Comparison of ENCODE assay signal across 11 cellular contexts in genomic region chr12:104463371-104463770, GRCh38. TPM values are rescaled to one million over a fixed set of nuclear protein-coding genes. Genes with fewer than 3 reads are reported as not detected.
A peak's percentile ranks its signal among the peaks of the same experiment; 100 is the strongest.
DNase-seq lines count a peak whose midpoint lies in the region; ATAC-seq, FAIRE-seq and TF ChIP-seq lines count a peak whose summit lies in the region.
"Had no signal": no experiment of that assay in that cellular context is flagged by ENCODE, and none has a peak within 500 bp of the region (broad histone marks: within the 10 kb centered on the region; RNA-seq: fewer than 3 reads in every experiment).

No MANE protein-coding gene starts in this region.

- H3K27ac ChIP-seq in A549 (no peak overlapping the region; a peak in 1 of 6 replicates), PC-9 (peak overlapping the region; percentile 13; the same call in 1 of the 2 replicates), A673 (ENCODE audit: low read depth, low read length, poor library complexity, severe bottlenecking) (no peak overlapping the region)

- intact Hi-C loops in PC-9 (cut with micrococcal nuclease; ENCODE audit: unreplicated experiment) = no loop called here
- intact Hi-C loops in A673 (cut with micrococcal nuclease; ENCODE audit: unreplicated experiment) = no loop called here

- H3K79me2 ChIP-seq in PC-9 (ENCODE audit: low read depth) = peaks cover 98% of the 10 kb centered on the region

- H3K4me1 Mint-ChIP-seq in immature natural killer cell = peaks cover 92 to 97% of the 10 kb centered on the region in 2 donors

- no peak for ATAC-seq in A549
- ATAC-seq in GM21423 (IDR thresholded peaks at IDR 0.05; ENCODE audit: unreplicated experiment) = no peak

- H2AFZ ChIP-seq in PC-9 = no peak overlapping the region

- H3K9me2 ChIP-seq in PC-9 (ENCODE audit: insufficient read depth) = no peaks in the 10 kb centered on the region

- peaks cover 0 to 4% (median 3%) of the 10 kb centered on the region in 3 donors for H3K36me3 Mint-ChIP-seq in immature natural killer cell

- peaks cover 29% of the 10 kb centered on the region for H3K4me1 ChIP-seq in A549
- peaks cover 57% of the 10 kb centered on the region for H3K4me1 ChIP-seq in PC-9 (replicated peaks; ENCODE audit: insufficient read depth)
- peaks cover under 1% of the 10 kb centered on the region for H3K4me1 ChIP-seq in A673 (ENCODE audit: insufficient read depth, low read length, poor library complexity, severe bottlenecking)

- H3K27ac Mint-ChIP-seq in immature natural killer cell = peak overlapping the region; percentile 90 to 98 (median 96)

- no peak for TF ChIP-seq RAD21 in A549 (conservative IDR thresholded peaks at IDR 0.05 in 1 of 2, IDR thresholded peaks at IDR 0.05 in 1 of 2)

- CTCF ChIA-PET in A549 (lab: Yijun Ruan, JAX) = interaction anchor here (1.0 kb wide), 1 partner anchor 15 kb away, joined by 3 read pairs; no protein-coding TSS in a partner anchor
- CTCF ChIA-PET in PC-9 (lab: Charles Lee) = no interaction called here
- CTCF ChIA-PET in A673 (lab: Charles Lee) = no interaction called here

- no peak for TF ChIP-seq CTCF in A549 (IDR thresholded peaks at IDR 0.05)
- TF ChIP-seq CTCF in GM06990 (IDR thresholded peaks at IDR 0.05; ENCODE audit: insufficient read depth, low read length, poor library complexity, severe bottlenecking) = no peak
- TF ChIP-seq CTCF in PC-9 (conservative IDR thresholded peaks at IDR 0.05) = no peak
- no peak for TF ChIP-seq CTCF in A673 (conservative IDR thresholded peaks at IDR 0.05; ENCODE audit: low read depth, low read length)

- DNase-seq in A549 (ENCODE audit: low read depth in 1 of 2, low spot score in 1 of 2) (no peak), GM06990 (ENCODE audit: extremely low read depth, insufficient read length) (no peak), PC-9 (no peak), immature natural killer cell (no peak), retina (no peak), NCI-H510A (lab: John Stamatoyannopoulos, UW) (no peak), A673 (ENCODE audit: low spot score) (no peak)
- DNase-seq: Calu3, H7, NCI-H1105 had no signal

- peaks cover 2 to 4% (median 3%) of the 10 kb centered on the region in 3 donors for H3K27me3 Mint-ChIP-seq in immature natural killer cell (ENCODE audit: low read depth in 3 of 3)

- H3K9me3 Mint-ChIP-seq in immature natural killer cell = no peaks in the 10 kb centered on the region

- FAIRE-seq in A549 (lab: Jason Lieb, UNC) = no peak

- no peak for TF ChIP-seq POLR2A in A549 (IDR thresholded peaks at IDR 0.05; ENCODE audit: low read length)

- TF ChIP-seq EP300 in A549 (IDR thresholded peaks at IDR 0.05) = no peak

- H3K27me3 ChIP-seq in GM06990 (replicated peaks; ENCODE audit: control insufficient read depth, insufficient read depth, low read length) = no peaks in the 10 kb centered on the region
- no peaks in the 10 kb centered on the region for H3K27me3 ChIP-seq in PC-9 (ENCODE audit: insufficient read depth, low read depth)
- peaks cover 18% of the 10 kb centered on the region for H3K27me3 ChIP-seq in A673 (replicated peaks; ENCODE audit: insufficient read depth, low read depth, low read length, poor library complexity)

- POLR2A ChIA-PET in A549 (lab: Yijun Ruan, JAX) = no interaction called here
- POLR2A ChIA-PET in PC-9 (lab: Charles Lee; ENCODE audit: unreplicated experiment) = no interaction called here
- POLR2A ChIA-PET in A673 (lab: Charles Lee; ENCODE audit: low non-redundant PET) = no interaction called here

- H3K4me3 ChIP-seq in A549 = no peak overlapping the region
- peak overlapping the region; percentile 11; the same call in 1 of the 2 replicates for H3K4me3 ChIP-seq in GM06990 (replicated peaks; ENCODE audit: low read depth, low read length)
- no peak overlapping the region for H3K4me3 ChIP-seq in PC-9
- H3K4me3 ChIP-seq in A673 (ENCODE audit: low read depth, low read length, poor library complexity, severe bottlenecking) = no peak overlapping the region

- H3K36me3 ChIP-seq in GM06990 (ENCODE audit: control insufficient read depth, insufficient read depth, low read length) = no peaks in the 10 kb centered on the region
- H3K36me3 ChIP-seq in PC-9 (ENCODE audit: low read depth) = peaks cover 10% of the 10 kb centered on the region; the same call in 1 of the 2 replicates
- H3K36me3 ChIP-seq in A673 (ENCODE audit: insufficient read depth, low read length, poor library complexity, severe bottlenecking) = no peaks in the 10 kb centered on the region

- BruUV-seq in PC-9 (replicated peaks; lab: Mats Ljungman, UMichigan) (no TSS peak), A673 (replicated peaks; lab: Mats Ljungman, UMichigan) (no TSS peak)

- 0 out of 2 replicates have a peak, but pooled peaks cover 3% of the 10 kb centered on the region for H3F3A ChIP-seq in PC-9 (ENCODE audit: insufficient read depth, low read depth)

- WGBS in A549 (ENCODE audit: missing lambda C conversion rate) = 98% methylated on average over 1 of the region's 1 CpG

- H3K9me3 ChIP-seq in A549 = no peaks in the 10 kb centered on the region
- no peaks in the 10 kb centered on the region for H3K9me3 ChIP-seq in PC-9 (ENCODE audit: insufficient read depth, low read depth)
- no peaks in the 10 kb centered on the region for H3K9me3 ChIP-seq in A673 (ENCODE audit: low read depth, low read length, poor library complexity, severe bottlenecking)

- H3K4me2 ChIP-seq in A549 (peak overlapping the region; percentile 13; the same call in 2 of the 3 replicates), PC-9 (peak overlapping the region; percentile 15)

- peak overlapping the region; percentile 80 to 92 (median 89) for H3K4me3 Mint-ChIP-seq in immature natural killer cell

- H4K20me1 ChIP-seq in PC-9 (ENCODE audit: insufficient read depth) = peaks cover 42% of the 10 kb centered on the region

TF ChIP-seq in A549, 52 proteins besides CTCF, POLR2A, EP300 and RAD21:
- no peak for TF ChIP-seq GATA3 (IDR thresholded peaks at IDR 0.05; ENCODE audit: borderline replicate concordance)
- no peak for TF ChIP-seq CBX2 (IDR thresholded peaks at IDR 0.05; ENCODE audit: borderline replicate concordance, low read depth)
- no peak for TF ChIP-seq JUN (IDR thresholded peaks at IDR 0.05)
- no peak for TF ChIP-seq SREBF2 (IDR thresholded peaks at IDR 0.05)
- TF ChIP-seq ZNF302 (CRISPR knock-in tag; IDR thresholded peaks at IDR 0.05) = no peak
- no peak for TF ChIP-seq MAZ (IDR thresholded peaks at IDR 0.05; ENCODE audit: borderline replicate concordance, low read depth, low read length)
- TF ChIP-seq ELK1 (IDR thresholded peaks at IDR 0.05; ENCODE audit: low read depth, low read length) = no peak

RNA-seq across cellular contexts. Expression of gene CHST11, which starts 6.6 kb away (rescaled TPM):
- 21.8 and 24.0 TPM in 2 replicates for polyA plus RNA-seq in A549 (2011; rRNA removed)
- polyA plus RNA-seq in A549 (2012; cell fraction: cytosol; rRNA removed) = 56.7 and 58.5 TPM in 2 replicates
- 68.8 and 95.1 TPM in 2 replicates for polyA plus RNA-seq in A549 (2012; cell fraction: nucleus; rRNA removed)
- polyA plus RNA-seq in A549 (2017; fragmentation: RNase III; extraction: RNeasy Plus Mini Kit Qiagen cat#74134 plus additional on column Dnase treatment) = 19.2 to 21.2 TPM (median 20.2 TPM) in 3 replicates
- 25.4 and 30.0 TPM in 2 replicates for polyA minus RNA-seq in A549 (2011; rRNA and poly(A)+ RNA removed)
- total RNA-seq in PC-9 (2021) = 39.9 and 52.2 TPM in 2 replicates
- 10 to 100 TPM; 42.5 to 90.1 (median 78.4) TPM for polyA plus RNA-seq in immature natural killer cell
- 1.1 and 1.5 TPM in 2 replicates for total RNA-seq in A673 (2021)

Comparison
In these comparisons a context has a peak if more than half of its experiments do, and no peak if none do; other contexts are left out.
1. RNA of gene CHST11, which starts 6.6 kb away (total RNA-seq): 39.9 to 52.2 TPM in PC-9; 1.1 to 1.5 TPM in A673; every median in the first group is over 10 times any median in the second.